Comparison of ENCODE assay signal across 8 cellular contexts in the genomic region with DNA sequence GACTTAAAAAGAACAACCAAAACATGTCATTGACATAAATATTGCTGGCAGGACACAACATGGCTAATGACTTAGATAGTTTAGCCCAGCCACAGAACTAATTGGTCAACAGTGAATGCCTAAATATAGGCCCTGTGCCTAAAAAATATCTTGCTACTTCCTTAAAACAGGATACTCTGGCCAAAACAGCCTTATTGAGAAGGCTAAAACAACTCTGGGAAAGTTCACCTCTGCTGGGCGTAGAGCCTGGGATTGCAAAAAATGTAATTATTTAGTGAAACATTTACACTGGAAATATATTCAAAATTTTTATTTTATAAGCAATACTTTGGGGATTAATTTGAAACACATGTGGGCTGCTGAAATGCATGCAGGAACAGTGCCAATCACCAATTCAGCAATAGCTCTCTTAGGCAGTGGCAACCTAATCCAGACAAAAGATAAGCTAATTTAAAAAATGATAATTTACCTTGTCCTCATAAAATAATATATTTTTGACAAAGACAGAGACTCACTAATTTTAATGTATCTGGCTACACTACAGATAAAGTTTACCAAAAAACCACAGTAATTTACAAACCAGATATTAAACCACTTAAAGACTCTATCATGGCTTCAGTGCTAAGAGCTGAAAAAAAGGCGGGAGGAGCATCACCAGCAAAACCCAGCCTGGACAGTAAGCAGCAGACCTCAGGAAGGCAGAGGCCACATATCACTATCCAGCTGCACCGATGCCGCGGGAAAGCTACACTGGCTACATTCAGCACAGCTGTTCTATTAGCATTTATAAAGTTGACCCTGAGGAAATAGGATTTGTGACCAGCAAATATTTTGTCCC. TPM values are rescaled to one million over a fixed set of nuclear protein-coding genes. Genes with fewer than 3 reads are reported as not detected.
DNase-seq lines count a peak whose midpoint lies in the region; TF ChIP-seq lines count a peak whose summit lies in the region.

No MANE protein-coding gene starts in this region.

- H2BK12ac ChIP-seq in mesenchymal stem cell (ENCODE audit: low read length in 2 of 2) = no peak overlapping the region

- no peak overlapping the region for H3K4me2 ChIP-seq in mesenchymal stem cell (ENCODE audit: low read length, poor library complexity, severe bottlenecking)

- H2BK120ac ChIP-seq in mesenchymal stem cell (ENCODE audit: low read depth, low read length) = no peak overlapping the region

- no peak overlapping the region for H3K23ac ChIP-seq in mesenchymal stem cell (ENCODE audit: low read length in 2 of 2)

- H3K4me1 ChIP-seq in mesenchymal stem cell (ENCODE audit: control insufficient read depth, insufficient read depth, low read depth, low read length) = peaks cover 2% of the 10 kb centered on the region

- POLR2A ChIA-PET in GM10248 (lab: Yijun Ruan, JAX) = no interaction called here

- H2AFZ ChIP-seq in mesenchymal stem cell (ENCODE audit: low read depth, low read length) = no peak overlapping the region

- H2AK5ac ChIP-seq in mesenchymal stem cell (ENCODE audit: low read length, severe bottlenecking) = no peak overlapping the region

- H2BK15ac ChIP-seq in mesenchymal stem cell (ENCODE audit: low read depth, poor library complexity, severe bottlenecking) = no peak overlapping the region

- H3K4me3 ChIP-seq in AG10803 (ENCODE audit: low read length) (no peak overlapping the region), NB4 (ENCODE audit: low read depth, low read length) (no peak overlapping the region), mesenchymal stem cell (ENCODE audit: insufficient read depth in 1 of 2, low read depth in 1 of 2, low read length in 2 of 2) (peak overlapping the region in 1 of 2 experiments; percentile 30)

- peak overlapping the region; percentile 44 for H3K27ac ChIP-seq in caudate nucleus (ENCODE audit: low read depth, low read length)
- peak overlapping the region; percentile 16 for H3K27ac ChIP-seq in mesenchymal stem cell (ENCODE audit: low read length, poor library complexity, severe bottlenecking)

- peak; percentile 91 for DNase-seq in AG10803 (ENCODE audit: low read depth)
- peak; percentile 23 for DNase-seq in NB4 (ENCODE audit: low read depth)
- DNase-seq in caudate nucleus (lab: John Stamatoyannopoulos, UW) = peak in 1 of 61 donors; percentile 15
- DNase-seq in mesenchymal stem cell = peak; percentile 43
- no peak for DNase-seq in NCI-H1105 (lab: John Stamatoyannopoulos, UW)
- no peak for DNase-seq in NCI-H146 treated with DMSO at 0.1 percent for 48 hours (lab: John Stamatoyannopoulos, UW; ENCODE audit: unreplicated experiment)
- DNase-seq in posterior cingulate gyrus = no peak
- DNase-seq in GM10248 (ENCODE audit: extremely low spot score) = no peak

- H3K4ac ChIP-seq in mesenchymal stem cell (ENCODE audit: low read depth in 1 of 2, low read length in 2 of 2) = no peak overlapping the region

- H3K27me3 ChIP-seq in mesenchymal stem cell (ENCODE audit: control insufficient read depth in 1 of 2, insufficient read depth in 1 of 2, low read length in 2 of 2) = no peaks in the 10 kb centered on the region

- no peak overlapping the region for H3K14ac ChIP-seq in mesenchymal stem cell (ENCODE audit: low read length in 2 of 2)

- H3K9ac ChIP-seq in mesenchymal stem cell (ENCODE audit: low read length) = peak overlapping the region; percentile 44

- H3K9me3 ChIP-seq in mesenchymal stem cell (ENCODE audit: control insufficient read depth, low read length) = no peaks in the 10 kb centered on the region

- no peak for TF ChIP-seq POLR2A in NB4 (IDR thresholded peaks at IDR 0.05; ENCODE audit: extremely low read depth, insufficient read length)

- no peak overlapping the region for H3K18ac ChIP-seq in mesenchymal stem cell (ENCODE audit: low read depth in 1 of 2, low read length in 2 of 2)

- H4K91ac ChIP-seq in mesenchymal stem cell (ENCODE audit: low read length) = no peak overlapping the region

- H3K79me1 ChIP-seq in mesenchymal stem cell (replicated peaks; ENCODE audit: low read length, poor library complexity, severe bottlenecking) = peaks cover 21% of the 10 kb centered on the region

- peaks cover 0 to 5% of the 10 kb centered on the region in 2 experiments for H3K36me3 ChIP-seq in mesenchymal stem cell (ENCODE audit: control insufficient read depth in 1 of 2, insufficient read depth in 2 of 2, low read depth in 1 of 2, low read length in 2 of 2)

- H2BK5ac ChIP-seq in mesenchymal stem cell (ENCODE audit: low read depth, low read length, poor library complexity, severe bottlenecking) = no peak overlapping the region

- 52% methylated on average over 4 of the region's 5 CpGs for WGBS in mesenchymal stem cell

- intact Hi-C loops in posterior cingulate gyrus (cut with DNase I) = no loop called here

- TF ChIP-seq CTCF in AG10803 (conservative IDR thresholded peaks at IDR 0.05; ENCODE audit: low read length) (no peak), NB4 (IDR thresholded peaks at IDR 0.05; ENCODE audit: low read depth, low read length) (no peak), GM10248 (IDR thresholded peaks at IDR 0.05; ENCODE audit: control extremely low read depth, extremely low read depth, low read depth, missing control alignments) (no peak)

- CTCF ChIA-PET in GM10248 (lab: Yijun Ruan, JAX) = interaction anchor here (3.3 kb wide), 1 partner anchor 13 kb away, joined by 15 read pairs; no protein-coding TSS in a partner anchor

- no peak overlapping the region for H4K8ac ChIP-seq in mesenchymal stem cell (ENCODE audit: low read length)

RNA-seq across cellular contexts. Expression of a gene that starts 18.5 kb away (rescaled TPM):
- polyA plus RNA-seq in mesenchymal stem cell (2013, experiment 1 of 2) = 22.0 TPM
- 21.9 TPM for polyA plus RNA-seq in mesenchymal stem cell (2013, experiment 2 of 2)

RNA-seq across cellular contexts. Expression of a gene that starts 18.8 kb away (rescaled TPM):
- polyA plus RNA-seq in mesenchymal stem cell (2013, experiment 1 of 2) = 16.6 TPM
- 17.7 TPM for polyA plus RNA-seq in mesenchymal stem cell (2013, experiment 2 of 2)

Comparison
In these comparisons a context has a peak if more than half of its experiments do, and no peak if none do; other contexts are left out.
1. DNase-seq: peak in AG10803 (single experiment), NB4 (single experiment) and mesenchymal stem cell (single experiment); none in NCI-H1105 (single experiment), NCI-H146 treated with DMSO at 0.1 percent for 48 hours (single experiment), posterior cingulate gyrus (0 of 10) and GM10248 (single experiment).